ENCODE assay signal across 1 cellular context in genomic region chr12:117968826-117969659, GRCh38.
TF ChIP-seq lines count a peak whose summit lies in the region.

TSS of gene KSR2 (minus strand) at chr12:117968990. CDS start at chr12:117968255, 735 bp downstream.

TF ChIP-seq in HEK293, 187 proteins besides CTCF, POLR2A, EP300 and RAD21 (continued from another document and continues in another):
- no peak for TF ChIP-seq ZNF280C (tag by site-specific recombination; IDR thresholded peaks at IDR 0.05)
- TF ChIP-seq BCL11A (tag by site-specific recombination; IDR thresholded peaks at IDR 0.05; ENCODE audit: low read depth): no peak
- no peak for TF ChIP-seq HOXD13 (CRISPR knock-in tag; IDR thresholded peaks at IDR 0.05; ENCODE audit: borderline replicate concordance)
- TF ChIP-seq ZNF335 (tag by site-specific recombination; conservative IDR thresholded peaks at IDR 0.05): peak; percentile 81
- peak; percentile 39; the same call in 1 of the 2 replicates for TF ChIP-seq PRDM10 (tag by site-specific recombination; IDR thresholded peaks at IDR 0.05)
- TF ChIP-seq ZBTB21 (tag by site-specific recombination; IDR thresholded peaks at IDR 0.05): peak; percentile 47; the same call in 1 of the 2 replicates
- no peak for TF ChIP-seq ZNF654 (tag by site-specific recombination; IDR thresholded peaks at IDR 0.05; ENCODE audit: low read depth)
- TF ChIP-seq ZNF362 (tag by site-specific recombination; IDR thresholded peaks at IDR 0.05): no peak
- no peak for TF ChIP-seq ZNF670 (tag by site-specific recombination; IDR thresholded peaks at IDR 0.05; ENCODE audit: low read depth)
- no peak for TF ChIP-seq TRIM28 (IDR thresholded peaks at IDR 0.05; ENCODE audit: borderline replicate concordance, low read length)
- peak; percentile 80; the same call in 1 of the 2 replicates for TF ChIP-seq ZNF324 (tag by site-specific recombination; IDR thresholded peaks at IDR 0.05)
- peak; percentile 85; the same call in 1 of the 2 replicates for TF ChIP-seq ZSCAN23 (tag by site-specific recombination; IDR thresholded peaks at IDR 0.05)
- no peak for TF ChIP-seq ZNF23 (tag by site-specific recombination; IDR thresholded peaks at IDR 0.05; ENCODE audit: borderline replicate concordance)
- no peak for TF ChIP-seq ZNF544 (tag by site-specific recombination; IDR thresholded peaks at IDR 0.05)
- TF ChIP-seq ZFP3 (tag by site-specific recombination; IDR thresholded peaks at IDR 0.05; ENCODE audit: low read depth): no peak
- no peak for TF ChIP-seq ZNF571 (tag by site-specific recombination; IDR thresholded peaks at IDR 0.05)
- TF ChIP-seq ZNF530 (tag by site-specific recombination; IDR thresholded peaks at IDR 0.05; ENCODE audit: low read depth): no peak
- peak; percentile 54 for TF ChIP-seq ZNF18 (tag by site-specific recombination; IDR thresholded peaks at IDR 0.05)
- TF ChIP-seq ZNF248 (tag by site-specific recombination; IDR thresholded peaks at IDR 0.05): no peak
- TF ChIP-seq ZNF366 (tag by site-specific recombination; conservative IDR thresholded peaks at IDR 0.05): no peak
- 0 out of 2 replicates have a peak, but pooled peaks have one; percentile 65 for TF ChIP-seq ZBTB10 (tag by site-specific recombination; IDR thresholded peaks at IDR 0.05)
- peak; percentile 76 for TF ChIP-seq FEZF1 (tag by site-specific recombination; IDR thresholded peaks at IDR 0.05)
- TF ChIP-seq ZNF10 (tag by site-specific recombination; IDR thresholded peaks at IDR 0.05): peak; percentile 50
- peak; percentile 8; the same call in 1 of the 2 replicates for TF ChIP-seq KLF9 (tag by site-specific recombination; IDR thresholded peaks at IDR 0.05; ENCODE audit: low read depth)
- 0 out of 2 replicates have a peak, but pooled peaks have one; percentile 18 for TF ChIP-seq ZNF791 (tag by site-specific recombination; IDR thresholded peaks at IDR 0.05)
- TF ChIP-seq ZNF280D (tag by site-specific recombination; IDR thresholded peaks at IDR 0.05): 0 out of 2 replicates have a peak, but pooled peaks have one; percentile 66
- TF ChIP-seq SCRT1 (tag by site-specific recombination; IDR thresholded peaks at IDR 0.05; ENCODE audit: borderline replicate concordance): peak; percentile 97
- peak; percentile 55; the same call in 1 of the 2 replicates for TF ChIP-seq PBX3 (CRISPR knock-in tag; IDR thresholded peaks at IDR 0.05)
- TF ChIP-seq KLF8 (tag by site-specific recombination; IDR thresholded peaks at IDR 0.05): peak; percentile 69
- no peak for TF ChIP-seq HOXA7 (CRISPR knock-in tag; IDR thresholded peaks at IDR 0.05; ENCODE audit: borderline replicate concordance)
- no peak for TF ChIP-seq ZNF621 (tag by site-specific recombination; IDR thresholded peaks at IDR 0.05)
- TF ChIP-seq ZFHX2 (tag by site-specific recombination; conservative IDR thresholded peaks at IDR 0.05): peak; percentile 95
- no peak; the same call in 1 of the 2 replicates for TF ChIP-seq ZNF596 (tag by site-specific recombination; IDR thresholded peaks at IDR 0.05)
- no peak for TF ChIP-seq ZNF560 (tag by site-specific recombination; IDR thresholded peaks at IDR 0.05; ENCODE audit: borderline replicate concordance)
- peak; percentile 83 for TF ChIP-seq ZSCAN30 (tag by site-specific recombination; IDR thresholded peaks at IDR 0.05)
- no peak for TF ChIP-seq ZBTB49 (tag by site-specific recombination; IDR thresholded peaks at IDR 0.05; ENCODE audit: low read depth)
- peak; percentile 69; the same call in 1 of the 2 replicates for TF ChIP-seq ZNF391 (tag by site-specific recombination; IDR thresholded peaks at IDR 0.05; ENCODE audit: borderline replicate concordance, low read depth)
- TF ChIP-seq ZNF19 (tag by site-specific recombination; IDR thresholded peaks at IDR 0.05; ENCODE audit: low read depth): no peak
- no peak for TF ChIP-seq ATF2 (tag by site-specific recombination; IDR thresholded peaks at IDR 0.05; ENCODE audit: low read depth)
- peak; percentile 48; the same call in 1 of the 2 replicates for TF ChIP-seq ZNF76 (tag by site-specific recombination; IDR thresholded peaks at IDR 0.05; ENCODE audit: borderline replicate concordance, low read depth)
